Comparison of ENCODE assay signal across 11 cellular contexts in the genomic region with DNA sequence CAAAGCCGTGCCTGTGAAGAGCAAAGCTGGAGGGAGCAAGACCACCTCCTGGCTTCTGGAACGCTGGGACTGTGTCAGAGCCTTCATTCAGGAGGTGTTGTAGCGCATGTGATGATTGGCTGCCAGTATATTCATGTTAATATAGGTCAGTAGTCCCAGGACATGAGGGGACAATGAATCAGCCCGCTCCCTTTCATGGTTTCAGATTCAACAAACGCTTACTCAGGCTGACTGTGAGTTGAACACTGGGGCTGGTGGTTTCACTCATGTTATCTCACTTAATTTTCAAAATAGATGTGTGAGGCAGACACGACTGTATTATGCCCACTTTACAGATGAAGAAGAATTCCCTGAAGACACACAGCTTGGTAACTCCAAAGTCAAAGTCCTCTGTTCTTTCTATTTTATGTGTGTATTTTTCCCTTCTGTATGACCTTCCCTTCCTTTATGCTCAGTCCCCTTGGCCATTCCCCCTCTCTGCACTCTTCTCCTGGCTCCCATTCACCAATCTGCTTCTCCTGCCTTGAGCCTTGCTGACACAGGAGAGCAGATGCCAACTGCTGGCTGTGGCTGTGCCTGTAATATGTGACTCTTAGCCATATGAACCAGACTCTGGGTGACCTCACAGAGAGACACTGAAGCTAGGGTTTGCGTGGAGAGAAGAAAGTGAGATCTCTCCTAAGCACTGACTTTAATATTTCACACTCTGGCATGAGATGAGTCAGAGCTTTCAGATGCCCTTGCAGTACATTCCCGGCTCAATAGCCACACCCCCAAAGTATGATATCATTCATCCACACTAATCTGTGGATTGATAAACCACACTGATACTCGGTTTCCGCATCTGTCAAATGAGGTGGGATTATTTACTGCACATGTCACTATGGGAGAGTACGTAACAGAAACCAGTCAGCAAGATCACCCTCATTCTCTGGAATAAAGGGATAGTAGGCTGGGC. TPM values are rescaled to one million over a fixed set of nuclear protein-coding genes. Genes with fewer than 3 reads are reported as not detected.
DNase-seq lines count a peak whose midpoint lies in the region; ATAC-seq, FAIRE-seq and TF ChIP-seq lines count a peak whose summit lies in the region.
"Had no signal": no experiment of that assay in that cellular context is flagged by ENCODE, and none has a peak within 500 bp of the region (broad histone marks: within the 10 kb centered on the region; RNA-seq: fewer than 3 reads in every experiment).

No MANE protein-coding gene starts in this region.

- peaks cover 34% of the 10 kb centered on the region for H3K4me1 Mint-ChIP-seq in progenitor cell of endocrine pancreas (ENCODE audit: low read depth)
- H3K4me1 Mint-ChIP-seq in T-cell = no peaks in the 10 kb centered on the region

- H3K36me3 Mint-ChIP-seq in progenitor cell of endocrine pancreas (ENCODE audit: insufficient read depth) (no peaks in the 10 kb centered on the region), T-cell (no peaks in the 10 kb centered on the region)

- H3K4me3 Mint-ChIP-seq in progenitor cell of endocrine pancreas (ENCODE audit: low read depth) = no peak overlapping the region
- no peak overlapping the region for H3K4me3 Mint-ChIP-seq in T-cell

- H3K27ac Mint-ChIP-seq in progenitor cell of endocrine pancreas = no peak overlapping the region
- no peak overlapping the region for H3K27ac Mint-ChIP-seq in T-cell

- ATAC-seq in A549 = peak; percentile 30 to 36; a peak in 3 of 6 replicates
- peak; percentile 62 for ATAC-seq in GM18858 (IDR thresholded peaks at IDR 0.05; ENCODE audit: unreplicated experiment)
- no peak for ATAC-seq in T-cell (replicated peaks in 1 of 4)

- peaks cover 1% of the 10 kb centered on the region; the same call in 1 of the 3 replicates for H3K9me3 ChIP-seq in A549
- H3K9me3 ChIP-seq in fibroblast of lung (ENCODE audit: control insufficient read depth, insufficient read depth, low read depth, low read length) = no peaks in the 10 kb centered on the region

- POLR2A ChIA-PET in A549 (lab: Yijun Ruan, JAX) = no interaction called here
- POLR2A ChIA-PET in T-cell (lab: Charles Lee) = no interaction called here

- H2AFZ ChIP-seq in fibroblast of lung (ENCODE audit: low read length) = no peak overlapping the region

- H3K4me2 ChIP-seq in A549 (peak overlapping the region; percentile 34), fibroblast of lung (ENCODE audit: extremely low read depth, insufficient read depth, low read length) (peak overlapping the region; percentile 47)

- 0 out of 6 replicates have a peak overlapping the region, but pooled peaks of 1 of the 2 experiments have one; percentile 42 for H3K27ac ChIP-seq in A549
- H3K27ac ChIP-seq in fibroblast of lung (ENCODE audit: insufficient read depth, low read length) = no peak overlapping the region
- H3K27ac ChIP-seq: VCaP had no signal

- no peak for TF ChIP-seq RAD21 in A549 (conservative IDR thresholded peaks at IDR 0.05 in 1 of 2, IDR thresholded peaks at IDR 0.05 in 1 of 2)

- TF ChIP-seq CTCF in A549 (IDR thresholded peaks at IDR 0.05) = no peak
- no peak for TF ChIP-seq CTCF in fibroblast of lung (conservative IDR thresholded peaks at IDR 0.05 in 1 of 2, IDR thresholded peaks at IDR 0.05 in 1 of 2; ENCODE audit: low read depth in 1 of 2, low read length in 2 of 2)
- no peak for TF ChIP-seq CTCF in progenitor cell of endocrine pancreas (IDR thresholded peaks at IDR 0.05; ENCODE audit: unreplicated experiment)

- no peaks in the 10 kb centered on the region for H4K20me1 ChIP-seq in fibroblast of lung (ENCODE audit: control insufficient read depth, extremely low read depth, insufficient read depth, low read length)

- TF ChIP-seq POLR2A in A549 (IDR thresholded peaks at IDR 0.05; ENCODE audit: low read length) = no peak

- H3K27me3 ChIP-seq in fibroblast of lung (ENCODE audit: control insufficient read depth, insufficient read depth, low read length) = peaks cover 15% of the 10 kb centered on the region

- H3K4me3 ChIP-seq in A549 (no peak overlapping the region), fibroblast of lung (replicated peaks in 1 of 4; ENCODE audit: control extremely low read depth in 1 of 4, insufficient read depth in 1 of 4, low read depth in 3 of 4, low read length in 4 of 4) (no peak overlapping the region)

- DNase-seq in A549 (ENCODE audit: low read depth in 1 of 2, low spot score in 1 of 2) (peak; percentile 16 to 33), NCI-H460 (ENCODE audit: extremely low read depth, low read depth) (peak; percentile 85), fibroblast of lung (ENCODE audit: low read depth in 2 of 2) (peak; percentile 64 to 85), progenitor cell of endocrine pancreas (ENCODE audit: low spot score, unreplicated experiment) (no peak), NCI-H510A treated with DMSO at 0.1 percent for 48 hours (lab: John Stamatoyannopoulos, UW) (no peak), NCI-H1048 (lab: John Stamatoyannopoulos, UW) (no peak), T-cell (no peak)
- DNase-seq: DMS153, NCI-H1436 treated with DMSO at 0.1 percent for 48 hours had no signal

- no peak overlapping the region for H3K9ac ChIP-seq in fibroblast of lung (ENCODE audit: insufficient read depth, low read length)

- H3K4me1 ChIP-seq in A549 (peaks cover 35% of the 10 kb centered on the region), fibroblast of lung (ENCODE audit: control insufficient read depth, extremely low read depth, insufficient read depth, low read length) (peaks cover 10% of the 10 kb centered on the region)

- CTCF ChIA-PET in A549 (lab: Yijun Ruan, JAX) (interaction anchor here (0.5 to 42.7 kb wide), 18 partner anchors 8 to 384 kb away, joined by 3 to 2212 read pairs (median 7); partner anchors contain the start of gene KIRREL1), T-cell (lab: Charles Lee) (interaction anchor here (0.7 to 1.4 kb wide), 3 partner anchors 159 to 162 kb away, joined by 3 to 4 read pairs (median 4); no protein-coding TSS in a partner anchor)

- H3K9me3 Mint-ChIP-seq in progenitor cell of endocrine pancreas (ENCODE audit: low read depth) (no peaks in the 10 kb centered on the region), T-cell (no peaks in the 10 kb centered on the region)

- 41% methylated on average over 11 of the region's 11 CpGs for WGBS in A549 (ENCODE audit: missing lambda C conversion rate)

- TF ChIP-seq EP300 in A549 (IDR thresholded peaks at IDR 0.05) = no peak

- no peaks in the 10 kb centered on the region for H3K79me2 ChIP-seq in fibroblast of lung (ENCODE audit: control insufficient read depth, insufficient read depth, low read length)

- peaks cover 6% of the 10 kb centered on the region for H3K27me3 Mint-ChIP-seq in progenitor cell of endocrine pancreas
- peaks cover 22 to 24% of the 10 kb centered on the region in 2 donors for H3K27me3 Mint-ChIP-seq in T-cell

- H3K36me3 ChIP-seq in fibroblast of lung (ENCODE audit: control insufficient read depth, insufficient read depth, low read length) = no peaks in the 10 kb centered on the region

- FAIRE-seq in A549 (lab: Jason Lieb, UNC) = no peak

TF ChIP-seq in A549, 52 proteins besides CTCF, POLR2A, EP300 and RAD21:
- TF ChIP-seq RNF2 (IDR thresholded peaks at IDR 0.05; ENCODE audit: borderline replicate concordance, low read depth) = no peak
- no peak for TF ChIP-seq ZC3H11A (IDR thresholded peaks at IDR 0.05)
- no peak for TF ChIP-seq HDAC2 (IDR thresholded peaks at IDR 0.05)
- TF ChIP-seq, protein P1, sequence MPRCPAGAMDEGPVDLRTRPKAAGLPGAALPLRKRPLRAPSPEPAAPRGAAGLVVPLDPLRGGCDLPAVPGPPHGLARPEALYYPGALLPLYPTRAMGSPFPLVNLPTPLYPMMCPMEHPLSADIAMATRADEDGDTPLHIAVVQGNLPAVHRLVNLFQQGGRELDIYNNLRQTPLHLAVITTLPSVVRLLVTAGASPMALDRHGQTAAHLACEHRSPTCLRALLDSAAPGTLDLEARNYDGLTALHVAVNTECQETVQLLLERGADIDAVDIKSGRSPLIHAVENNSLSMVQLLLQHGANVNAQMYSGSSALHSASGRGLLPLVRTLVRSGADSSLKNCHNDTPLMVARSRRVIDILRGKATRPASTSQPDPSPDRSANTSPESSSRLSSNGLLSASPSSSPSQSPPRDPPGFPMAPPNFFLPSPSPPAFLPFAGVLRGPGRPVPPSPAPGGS (IDR thresholded peaks at IDR 0.05) = no peak
- TF ChIP-seq FOSL2 (IDR thresholded peaks at IDR 0.05) = no peak
- peak; percentile 27; the same call in 1 of the 2 replicates for TF ChIP-seq FOSL2 (CRISPR knock-in tag; IDR thresholded peaks at IDR 0.05)
- TF ChIP-seq ZSCAN20 (CRISPR knock-in tag; IDR thresholded peaks at IDR 0.05) = no peak
- no peak for TF ChIP-seq CHD2 (IDR thresholded peaks at IDR 0.05; ENCODE audit: low read length, partially characterized antibody)

RNA-seq across cellular contexts. Expression of gene KIRREL1, which starts 31.4 kb away (rescaled TPM):
- 18.7 and 26.2 TPM in 2 replicates for polyA plus RNA-seq in A549 (2011; rRNA removed)
- 18.7 and 25.7 TPM in 2 replicates for polyA plus RNA-seq in A549 (2012; cell fraction: cytosol; rRNA removed)
- 56.7 and 57.8 TPM in 2 replicates for polyA plus RNA-seq in A549 (2012; cell fraction: nucleus; rRNA removed)
- 41.3 to 43.8 TPM (median 41.3 TPM) in 3 replicates for polyA plus RNA-seq in A549 (2017; fragmentation: RNase III; extraction: RNeasy Plus Mini Kit Qiagen cat#74134 plus additional on column Dnase treatment)
- polyA minus RNA-seq in A549 (2011; rRNA and poly(A)+ RNA removed) = 41.2 and 49.0 TPM in 2 replicates
- total RNA-seq in NCI-H460 (2014; rRNA removed; shearing (Covaris generic)) = 48.7 and 51.1 TPM in 2 replicates
- polyA plus RNA-seq in NCI-H460 (2014; cell fraction: nucleus; rRNA removed) = 62.7 and 69.6 TPM in 2 replicates
- 83.0 and 123 TPM in 2 replicates for total RNA-seq in fibroblast of lung
- polyA plus RNA-seq in fibroblast of lung = 42.2 and 55.5 TPM in 2 replicates
- 57.7 and 93.5 TPM in 2 replicates for polyA plus RNA-seq in fibroblast of lung (2012)
- polyA minus RNA-seq in fibroblast of lung (ENCODE audit: low replicate concordance) = 192 and 249 TPM in 2 replicates
- 43.8 and 46.3 TPM in 2 replicates for total RNA-seq in progenitor cell of endocrine pancreas
- total RNA-seq in T-cell = under 1 TPM in 3 of 5 donors, not detected in 2; 0.16 to 0.20 (median 0.19) TPM

Comparison
In these comparisons a context has a peak if more than half of its experiments do, and no peak if none do; other contexts are left out.
1. ATAC-seq: peak in A549 (2 of 2) and GM18858 (single experiment); none in T-cell (0 of 4).
2. DNase-seq: peak in A549 (2 of 2), NCI-H460 (single experiment) and fibroblast of lung (2 of 2); none in progenitor cell of endocrine pancreas (single experiment), NCI-H510A treated with DMSO at 0.1 percent for 48 hours (single experiment), NCI-H1048 (single experiment) and T-cell (0 of 34).
3. RNA of gene KIRREL1, which starts 31.4 kb away (total RNA-seq): 83.0 to 123 TPM in fibroblast of lung, 48.7 to 51.1 TPM in NCI-H460 and 43.8 to 46.3 TPM in progenitor cell of endocrine pancreas; 0.16 to 0.20 TPM in T-cell; every median in the first group is over 10 times any median in the second.